Comparison of ENCODE assay signal across 10 cellular contexts in the genomic region with DNA sequence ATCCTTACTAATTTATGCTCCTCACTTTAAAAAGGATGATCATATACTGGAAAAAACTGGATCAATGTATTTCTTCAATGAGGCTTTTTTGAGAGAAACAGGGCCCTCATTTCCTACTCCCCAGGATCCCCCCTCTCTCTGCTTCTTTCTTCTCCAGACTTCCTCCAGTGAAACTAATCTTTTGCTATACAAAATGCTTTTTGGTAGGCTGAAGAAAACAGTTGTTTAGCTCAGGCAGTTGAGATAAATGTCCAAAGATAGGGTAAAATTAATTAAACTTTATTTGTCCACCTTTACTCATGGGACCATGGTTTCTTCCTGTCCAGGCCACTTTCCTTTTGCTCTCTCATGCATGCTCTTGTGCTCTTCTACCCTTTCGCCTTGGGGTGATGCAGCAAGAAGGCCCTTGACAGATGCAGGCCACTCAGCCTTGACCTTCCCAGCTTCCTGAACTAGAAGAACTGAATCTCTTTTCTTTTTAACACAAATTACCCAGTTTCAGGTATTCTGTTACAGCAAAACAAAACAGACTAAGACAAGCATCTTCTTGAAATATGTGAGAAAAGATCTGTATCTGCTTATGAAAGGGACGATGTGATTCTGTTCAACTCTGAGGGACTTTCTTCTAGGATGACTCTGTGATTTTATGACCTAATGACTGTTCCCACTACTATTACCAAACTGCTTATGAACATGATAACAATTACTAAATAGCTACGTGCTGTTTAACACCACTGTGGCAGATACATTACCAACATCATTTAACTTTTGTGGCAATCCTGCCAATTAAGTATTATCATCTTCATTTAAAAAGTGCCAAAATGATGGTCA.
DNase-seq lines count a peak whose midpoint lies in the region; ATAC-seq and TF ChIP-seq lines count a peak whose summit lies in the region.
"Had no signal": no experiment of that assay in that cellular context is flagged by ENCODE, and none has a peak within 500 bp of the region (broad histone marks: within the 10 kb centered on the region; RNA-seq: fewer than 3 reads in every experiment).

No MANE protein-coding gene starts in this region.

- H3K9me2 ChIP-seq in SK-N-SH: no peaks in the 10 kb centered on the region
- no peaks in the 10 kb centered on the region for H3K9me2 ChIP-seq in MM.1S (replicated peaks; ENCODE audit: insufficient read depth, low read length)

- H3F3A ChIP-seq in SK-N-SH (replicated peaks; ENCODE audit: insufficient read depth): peaks cover 12% of the 10 kb centered on the region
- peaks cover 29% of the 10 kb centered on the region for H3F3A ChIP-seq in MM.1S (ENCODE audit: insufficient read depth, low read length)

- no peaks in the 10 kb centered on the region for H4K20me1 ChIP-seq in SK-N-SH (ENCODE audit: insufficient read depth)
- no peaks in the 10 kb centered on the region for H4K20me1 ChIP-seq in MM.1S (ENCODE audit: insufficient read depth, low read length)

- H3K4me3 ChIP-seq in SK-N-SH (ENCODE audit: low read depth in 2 of 2, low read length in 1 of 2) (no peak overlapping the region), MM.1S (ENCODE audit: low read length) (no peak overlapping the region)

- TF ChIP-seq CTCF in SK-N-SH (IDR thresholded peaks at IDR 0.05) (no peak), MM.1S (IDR thresholded peaks at IDR 0.05; ENCODE audit: low read length) (no peak), neural crest cell (conservative IDR thresholded peaks at IDR 0.05) (no peak)

- no peak overlapping the region for H3K4me2 ChIP-seq in SK-N-SH
- no peak overlapping the region for H3K4me2 ChIP-seq in MM.1S (ENCODE audit: low read depth, low read length)

- TF ChIP-seq EP300 in SK-N-SH (IDR thresholded peaks at IDR 0.05; ENCODE audit: borderline replicate concordance in 1 of 2, low read depth in 1 of 2, low read length in 1 of 2): no peak

- POLR2A ChIA-PET in SK-N-SH (lab: Yijun Ruan, JAX): no interaction called here

- DNase-seq in SK-N-SH (no peak), MM.1S (no peak), neural crest cell (ENCODE audit: low read depth, low spot score) (no peak), SW 1271 (lab: John Stamatoyannopoulos, UW) (no peak), retina (no peak), NOMO-1 (lab: John Stamatoyannopoulos, UW; ENCODE audit: unreplicated experiment in 2 of 2) (no peak)

- TF ChIP-seq RAD21 in SK-N-SH (IDR thresholded peaks at IDR 0.05; ENCODE audit: low read length): no peak

- 86% methylated on average over 3 of the region's 3 CpGs for WGBS in SK-N-SH (ENCODE audit: low lambda C conversion rate)

- H3K9me3 ChIP-seq in SK-N-SH (no peaks in the 10 kb centered on the region), MM.1S (replicated peaks; ENCODE audit: insufficient read depth, low read length) (no peaks in the 10 kb centered on the region)

- H3K27ac ChIP-seq in SK-N-SH (ENCODE audit: low read depth in 2 of 2, low read length in 1 of 2): no peak overlapping the region; a peak in 1 of 4 replicates
- H3K27ac ChIP-seq in MM.1S (ENCODE audit: low read length): peak overlapping the region; percentile 6; the same call in 1 of the 2 replicates
- H3K27ac ChIP-seq: 22Rv1, VCaP had no signal

- H3K36me3 Mint-ChIP-seq in neural crest cell (ENCODE audit: low read depth): peaks cover 11% of the 10 kb centered on the region

- ATAC-seq in SK-N-SH treated with all-trans-retinoic acid at 6 μM for 48 hours (peak; percentile 26; the same call in 1 of the 3 replicates), GM21619 (IDR thresholded peaks at IDR 0.05; ENCODE audit: unreplicated experiment) (peak; percentile 78)

- H3K36me3 ChIP-seq in SK-N-SH (replicated peaks in 1 of 2; ENCODE audit: control insufficient read depth in 1 of 2, insufficient read depth in 2 of 2, low read length in 1 of 2): peaks cover 0 to 31% of the 10 kb centered on the region in 2 experiments
- H3K36me3 ChIP-seq in MM.1S (replicated peaks; ENCODE audit: insufficient read depth, low read length): no peaks in the 10 kb centered on the region

- H3K79me2 ChIP-seq in SK-N-SH (ENCODE audit: insufficient read depth): no peaks in the 10 kb centered on the region
- no peaks in the 10 kb centered on the region for H3K79me2 ChIP-seq in MM.1S (ENCODE audit: low read length)

- CTCF ChIA-PET in SK-N-SH (lab: Yijun Ruan, JAX): no interaction called here

- H3K4me1 ChIP-seq in SK-N-SH (ENCODE audit: control insufficient read depth in 1 of 2, insufficient read depth in 2 of 2, low read depth in 1 of 2, low read length in 1 of 2) (no peaks in the 10 kb centered on the region), MM.1S (ENCODE audit: low read length) (peaks cover 38% of the 10 kb centered on the region)

- H3K9ac ChIP-seq in SK-N-SH: no peak overlapping the region
- H3K9ac ChIP-seq in MM.1S (ENCODE audit: low read length): no peak overlapping the region

- H3K9me3 Mint-ChIP-seq in neural crest cell: no peaks in the 10 kb centered on the region

- peaks cover 6% of the 10 kb centered on the region for H3K4me1 Mint-ChIP-seq in neural crest cell

- no peak overlapping the region for H2AFZ ChIP-seq in SK-N-SH (ENCODE audit: low read depth)
- no peak overlapping the region for H2AFZ ChIP-seq in MM.1S (ENCODE audit: low read length)

- no peaks in the 10 kb centered on the region for H3K27me3 Mint-ChIP-seq in neural crest cell (ENCODE audit: low read depth)

- H3K27ac Mint-ChIP-seq in neural crest cell (ENCODE audit: unreplicated experiment): peak overlapping the region; percentile 30

- H3K27me3 ChIP-seq in SK-N-SH (ENCODE audit: insufficient read depth) (no peaks in the 10 kb centered on the region), MM.1S (replicated peaks; ENCODE audit: insufficient read depth, low read length) (no peaks in the 10 kb centered on the region)

- H3K4me3 Mint-ChIP-seq in neural crest cell: no peak overlapping the region

TF ChIP-seq in SK-N-SH treated with all-trans-retinoic acid at 6 μM for 48 hours, 23 proteins besides CTCF, POLR2A, EP300 and RAD21 (continues in another document):
- TF ChIP-seq OSR1 (CRISPR knock-in tag; IDR thresholded peaks at IDR 0.05): no peak
- TF ChIP-seq PPARA (CRISPR knock-in tag; IDR thresholded peaks at IDR 0.05; ENCODE audit: borderline replicate concordance): no peak
- no peak for TF ChIP-seq ESRRG (CRISPR knock-in tag; IDR thresholded peaks at IDR 0.05)
- TF ChIP-seq ZFP30 (CRISPR knock-in tag; IDR thresholded peaks at IDR 0.05): no peak
- no peak for TF ChIP-seq SNAI2 (CRISPR knock-in tag; IDR thresholded peaks at IDR 0.05)
- TF ChIP-seq, protein P1, sequence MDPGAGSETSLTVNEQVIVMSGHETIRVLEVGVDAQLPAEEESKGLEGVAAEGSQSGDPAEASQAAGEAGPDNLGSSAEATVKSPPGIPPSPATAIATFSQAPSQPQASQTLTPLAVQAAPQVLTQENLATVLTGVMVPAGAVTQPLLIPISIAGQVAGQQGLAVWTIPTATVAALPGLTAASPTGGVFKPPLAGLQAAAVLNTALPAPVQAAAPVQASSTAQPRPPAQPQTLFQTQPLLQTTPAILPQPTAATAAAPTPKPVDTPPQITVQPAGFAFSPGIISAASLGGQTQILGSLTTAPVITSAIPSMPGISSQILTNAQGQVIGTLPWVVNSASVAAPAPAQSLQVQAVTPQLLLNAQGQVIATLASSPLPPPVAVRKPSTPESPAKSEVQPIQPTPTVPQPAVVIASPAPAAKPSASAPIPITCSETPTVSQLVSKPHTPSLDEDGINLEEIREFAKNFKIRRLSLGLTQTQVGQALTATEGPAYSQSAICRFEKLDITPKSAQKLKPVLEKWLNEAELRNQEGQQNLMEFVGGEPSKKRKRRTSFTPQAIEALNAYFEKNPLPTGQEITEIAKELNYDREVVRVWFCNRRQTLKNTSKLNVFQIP (CRISPR knock-in tag; IDR thresholded peaks at IDR 0.05; ENCODE audit: borderline replicate concordance, low read depth): no peak
- no peak for TF ChIP-seq ZNF565 (CRISPR knock-in tag; conservative IDR thresholded peaks at IDR 0.05; ENCODE audit: low read depth)

TF ChIP-seq in SK-N-SH, 30 proteins besides CTCF, POLR2A, EP300 and RAD21:
- TF ChIP-seq NRF1 (IDR thresholded peaks at IDR 0.05; ENCODE audit: low read depth, low read length) (no peak), RXRA (IDR thresholded peaks at IDR 0.05; ENCODE audit: borderline replicate concordance, low read depth) (no peak), SMC3 (IDR thresholded peaks at IDR 0.05; ENCODE audit: low read depth, low read length) (no peak), SIN3A (IDR thresholded peaks at IDR 0.05; ENCODE audit: borderline replicate concordance, low read depth, low read length) (no peak), TCF12 (IDR thresholded peaks at IDR 0.05) (no peak), FOXJ3 (CRISPR knock-in tag; IDR thresholded peaks at IDR 0.05) (no peak), MEF2A (IDR thresholded peaks at IDR 0.05; ENCODE audit: borderline replicate concordance, low read depth) (no peak), IRF3 (IDR thresholded peaks at IDR 0.05; ENCODE audit: low read depth, low read length) (no peak)
- TF ChIP-seq, protein P2, sequence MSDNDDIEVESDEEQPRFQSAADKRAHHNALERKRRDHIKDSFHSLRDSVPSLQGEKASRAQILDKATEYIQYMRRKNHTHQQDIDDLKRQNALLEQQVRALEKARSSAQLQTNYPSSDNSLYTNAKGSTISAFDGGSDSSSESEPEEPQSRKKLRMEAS (IDR thresholded peaks at IDR 0.05; ENCODE audit: low read depth): no peak
